1 cellular context compared by ENCODE assay signal in the genomic region with DNA sequence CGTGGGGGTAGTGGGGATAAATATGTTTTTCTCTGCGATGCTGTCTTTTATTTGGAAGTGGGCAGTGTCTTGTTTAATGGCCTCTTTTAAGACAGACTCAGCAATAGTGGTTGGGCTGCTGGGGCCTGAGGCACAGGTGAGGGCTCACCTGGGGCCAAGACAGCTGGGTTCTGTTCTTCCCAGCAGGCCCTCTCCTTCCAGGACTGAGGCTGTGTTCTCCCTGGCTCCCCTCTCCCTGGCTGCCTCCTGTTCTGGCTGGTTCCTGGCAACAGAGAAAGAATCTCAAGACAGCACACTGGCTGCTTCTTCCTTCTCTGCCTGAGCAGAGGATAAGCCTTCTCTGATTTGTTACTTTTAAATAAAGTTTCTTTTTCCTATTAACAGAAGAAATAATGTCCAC.
TF ChIP-seq lines count a peak whose summit lies in the region.

No MANE protein-coding gene starts in this region.

TF ChIP-seq in K562, 482 proteins besides CTCF, POLR2A, EP300 and RAD21 (continued from another document):
- TF ChIP-seq, protein P1, sequence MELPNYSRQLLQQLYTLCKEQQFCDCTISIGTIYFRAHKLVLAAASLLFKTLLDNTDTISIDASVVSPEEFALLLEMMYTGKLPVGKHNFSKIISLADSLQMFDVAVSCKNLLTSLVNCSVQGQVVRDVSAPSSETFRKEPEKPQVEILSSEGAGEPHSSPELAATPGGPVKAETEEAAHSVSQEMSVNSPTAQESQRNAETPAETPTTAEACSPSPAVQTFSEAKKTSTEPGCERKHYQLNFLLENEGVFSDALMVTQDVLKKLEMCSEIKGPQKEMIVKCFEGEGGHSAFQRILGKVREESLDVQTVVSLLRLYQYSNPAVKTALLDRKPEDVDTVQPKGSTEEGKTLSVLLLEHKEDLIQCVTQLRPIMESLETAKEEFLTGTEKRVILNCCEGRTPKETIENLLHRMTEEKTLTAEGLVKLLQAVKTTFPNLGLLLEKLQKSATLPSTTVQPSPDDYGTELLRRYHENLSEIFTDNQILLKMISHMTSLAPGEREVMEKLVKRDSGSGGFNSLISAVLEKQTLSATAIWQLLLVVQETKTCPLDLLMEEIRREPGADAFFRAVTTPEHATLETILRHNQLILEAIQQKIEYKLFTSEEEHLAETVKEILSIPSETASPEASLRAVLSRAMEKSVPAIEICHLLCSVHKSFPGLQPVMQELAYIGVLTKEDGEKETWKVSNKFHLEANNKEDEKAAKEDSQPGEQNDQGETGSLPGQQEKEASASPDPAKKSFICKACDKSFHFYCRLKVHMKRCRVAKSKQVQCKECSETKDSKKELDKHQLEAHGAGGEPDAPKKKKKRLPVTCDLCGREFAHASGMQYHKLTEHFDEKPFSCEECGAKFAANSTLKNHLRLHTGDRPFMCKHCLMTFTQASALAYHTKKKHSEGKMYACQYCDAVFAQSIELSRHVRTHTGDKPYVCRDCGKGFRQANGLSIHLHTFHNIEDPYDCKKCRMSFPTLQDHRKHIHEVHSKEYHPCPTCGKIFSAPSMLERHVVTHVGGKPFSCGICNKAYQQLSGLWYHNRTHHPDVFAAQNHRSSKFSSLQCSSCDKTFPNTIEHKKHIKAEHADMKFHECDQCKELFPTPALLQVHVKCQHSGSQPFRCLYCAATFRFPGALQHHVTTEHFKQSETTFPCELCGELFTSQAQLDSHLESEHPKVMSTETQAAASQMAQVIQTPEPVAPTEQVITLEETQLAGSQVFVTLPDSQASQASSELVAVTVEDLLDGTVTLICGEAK (IDR thresholded peaks at IDR 0.05): peak; percentile 67
- TF ChIP-seq, protein P1 (CRISPR knock-in tag; IDR thresholded peaks at IDR 0.05): no peak
